ENCODE assay signal across 17 cellular contexts in the genomic region with DNA sequence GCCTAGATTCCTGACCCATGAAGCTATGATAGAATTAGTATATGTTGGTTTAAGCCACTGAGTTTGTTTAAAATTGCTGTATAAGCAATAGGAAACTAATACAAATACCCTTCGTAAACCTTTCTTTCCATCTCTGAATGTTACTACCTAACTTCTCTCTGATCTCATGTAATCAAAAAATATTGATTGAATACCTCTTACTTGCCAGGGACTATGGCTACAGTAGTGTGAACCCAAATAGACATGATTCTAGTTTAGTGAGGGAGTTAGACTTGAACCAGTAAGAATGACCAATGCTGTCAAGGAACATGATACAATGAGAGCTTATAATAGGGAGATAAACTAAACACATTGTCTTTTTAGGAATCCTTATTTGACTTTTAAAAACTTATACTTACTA. TPM values are rescaled to one million over a fixed set of nuclear protein-coding genes. Genes with fewer than 3 reads are reported as not detected.
A peak's percentile ranks its signal among the peaks of the same experiment; 100 is the strongest.
DNase-seq lines count a peak whose midpoint lies in the region; ATAC-seq, FAIRE-seq and TF ChIP-seq lines count a peak whose summit lies in the region.
"Had no signal": no experiment of that assay in that cellular context is flagged by ENCODE, and none has a peak within 500 bp of the region (broad histone marks: within the 10 kb centered on the region; RNA-seq: fewer than 3 reads in every experiment).

No MANE protein-coding gene starts in this region.

- TF ChIP-seq CTCF in MCF 10A (IDR thresholded peaks at IDR 0.05; ENCODE audit: unreplicated experiment) (no peak), mammary epithelial cell (conservative IDR thresholded peaks at IDR 0.05 in 1 of 2, IDR thresholded peaks at IDR 0.05 in 1 of 2; ENCODE audit: extremely low read depth in 1 of 2, insufficient read depth in 1 of 2, low read depth in 1 of 2, low read length in 2 of 2) (no peak), endodermal cell (conservative IDR thresholded peaks at IDR 0.05) (no peak)

- 100% methylated on average over 1 of the region's 1 CpG for WGBS in mammary epithelial cell (ENCODE audit: low coverage, missing lambda C conversion rate)
- 88% methylated on average over 1 of the region's 1 CpG; no CpG with 5 or more reads in 1 of the 2 experiments for WGBS in endodermal cell (ENCODE audit: insufficient coverage in 1 of 2, insufficient read length in 1 of 2), 2 experiments
- WGBS in trophoblast cell (ENCODE audit: extremely low coverage, insufficient coverage, insufficient read length) = no CpG with 5 or more reads among the region's 1 CpG

- H3K27me3 ChIP-seq in mammary epithelial cell (ENCODE audit: insufficient read depth, low read length) (no peaks in the 10 kb centered on the region), endodermal cell (ENCODE audit: control insufficient read depth, insufficient read depth, low read length, poor library complexity, severe bottlenecking) (no peaks in the 10 kb centered on the region), trophoblast cell (ENCODE audit: insufficient read depth, low read length) (no peaks in the 10 kb centered on the region)

- no peak overlapping the region for H4K8ac ChIP-seq in trophoblast cell (ENCODE audit: low read depth, low read length)

- BruUV-seq in MCF 10A (replicated peaks; lab: Mats Ljungman, UMichigan) (no TSS peak), mammary epithelial cell (replicated peaks; lab: Mats Ljungman, UMichigan) (no TSS peak)

- DNase-seq in MCF 10A (ENCODE audit: unreplicated experiment) (no peak), mammary epithelial cell (no peak), GM19239 (ENCODE audit: insufficient read length, low spot score) (no peak), endodermal cell (no peak), trophoblast cell (no peak), left cardiac atrium (no peak), HuH-7 (ENCODE audit: low spot score) (no peak)
- no peak for DNase-seq in stimulated activated naive CD8-positive, alpha-beta T cell treated with anti-CD3 and anti-CD28 coated beads, Interleukin-15, amount 100 ng/mL, for 72 hours
- DNase-seq: Caco-2; CD8-positive, alpha-beta memory T cell; GM23248 had no signal

- H2BK120ac ChIP-seq in trophoblast cell (ENCODE audit: insufficient read depth, low read length, poor library complexity) = no peak overlapping the region

- H3K27me3 Mint-ChIP-seq in MCF 10A (ENCODE audit: insufficient read depth, unreplicated experiment) (no peaks in the 10 kb centered on the region), endodermal cell (ENCODE audit: insufficient read depth) (no peaks in the 10 kb centered on the region)
- H3K27me3 Mint-ChIP-seq in stimulated activated naive CD8-positive, alpha-beta T cell treated with anti-CD3 and anti-CD28 coated beads, Interleukin-15, amount 100 ng/mL, for 72 hours = no peaks in the 10 kb centered on the region
- H3K27me3 Mint-ChIP-seq: CD8-positive, alpha-beta memory T cell; IgD-negative memory B cell had no signal

- no peaks in the 10 kb centered on the region for H3K79me1 ChIP-seq in trophoblast cell (ENCODE audit: low read length)

- POLR2A ChIA-PET in MCF 10A (lab: Yijun Ruan, JAX) = interaction anchor here (0.7 kb wide), 1 partner anchor 33 kb away, joined by 3 read pairs; no protein-coding TSS in a partner anchor

- CTCF ChIA-PET in MCF 10A (lab: Yijun Ruan, JAX) = interaction anchor here (0.5 to 1.0 kb wide), 5 partner anchors 10 to 32 kb away, joined by 3 to 4 read pairs (median 3); no protein-coding TSS in a partner anchor
- CTCF ChIA-PET in mammary epithelial cell (lab: Charles Lee; ENCODE audit: low non-redundant PET) = no interaction called here

- in situ Hi-C loops in mammary epithelial cell (cut with MboI; ENCODE audit: low sequenced_read_pairs in 2 of 2) = no loop called here

- no peaks in the 10 kb centered on the region for H3K9me3 ChIP-seq in mammary epithelial cell (replicated peaks; ENCODE audit: insufficient read depth, low read length)
- H3K9me3 ChIP-seq in endodermal cell (ENCODE audit: control insufficient read depth, low read length) = peaks cover 21% of the 10 kb centered on the region
- H3K9me3 ChIP-seq in trophoblast cell (ENCODE audit: insufficient read depth, low read depth, low read length) = no peaks in the 10 kb centered on the region
- H3K9me3 ChIP-seq: Caco-2 had no signal

- H3K4me1 ChIP-seq in mammary epithelial cell (ENCODE audit: insufficient read depth, low read length) = peaks cover 6% of the 10 kb centered on the region
- no peaks in the 10 kb centered on the region for H3K4me1 ChIP-seq in endodermal cell (ENCODE audit: control insufficient read depth, insufficient read depth, low read length)
- H3K4me1 ChIP-seq in trophoblast cell (ENCODE audit: control insufficient read depth in 1 of 2, insufficient read depth in 2 of 2, low read length in 2 of 2) = no peaks in the 10 kb centered on the region

- no peak overlapping the region for H3K4me3 ChIP-seq in mammary epithelial cell (replicated peaks in 1 of 3; ENCODE audit: insufficient read depth in 1 of 3, low read depth in 2 of 3, low read length in 3 of 3)
- peak overlapping the region; percentile 24 for H3K4me3 ChIP-seq in endodermal cell (ENCODE audit: low read length)
- no peak overlapping the region for H3K4me3 ChIP-seq in trophoblast cell (ENCODE audit: low read depth, low read length)
- H3K4me3 ChIP-seq: GM23248 had no signal

- dilution Hi-C loops in mammary epithelial cell (cut with HindIII; ENCODE audit: low sequenced_read_pairs) = no loop called here

- peaks cover 4% of the 10 kb centered on the region for H4K20me1 ChIP-seq in mammary epithelial cell (ENCODE audit: insufficient read depth, low read length)

- H2BK5ac ChIP-seq in trophoblast cell (ENCODE audit: low read depth, low read length, poor library complexity) = no peak overlapping the region

- H3K9ac ChIP-seq in mammary epithelial cell (ENCODE audit: insufficient read depth, low read length) = no peak overlapping the region
- H3K9ac ChIP-seq in endodermal cell (ENCODE audit: extremely low read depth, low read length, poor library complexity, severe bottlenecking) = no peak overlapping the region
- H3K9ac ChIP-seq in trophoblast cell (ENCODE audit: low read length) = no peak overlapping the region
- H3K9ac ChIP-seq: GM23248 had no signal

- peaks cover 3% of the 10 kb centered on the region for H3K9me3 Mint-ChIP-seq in MCF 10A (ENCODE audit: unreplicated experiment)
- peaks cover 15% of the 10 kb centered on the region for H3K9me3 Mint-ChIP-seq in endodermal cell
- H3K9me3 Mint-ChIP-seq in stimulated activated naive CD8-positive, alpha-beta T cell treated with anti-CD3 and anti-CD28 coated beads, Interleukin-15, amount 100 ng/mL, for 72 hours = peaks cover 0 to 6% of the 10 kb centered on the region in 2 donors
- H3K9me3 Mint-ChIP-seq: CD8-positive, alpha-beta memory T cell had no signal

- H3K4me3 Mint-ChIP-seq in MCF 10A (ENCODE audit: unreplicated experiment) (no peak overlapping the region), endodermal cell (no peak overlapping the region)
- H3K4me3 Mint-ChIP-seq in stimulated activated naive CD8-positive, alpha-beta T cell treated with anti-CD3 and anti-CD28 coated beads, Interleukin-15, amount 100 ng/mL, for 72 hours = no peak overlapping the region
- H3K4me3 Mint-ChIP-seq: CD14-positive monocyte; CD8-positive, alpha-beta memory T cell; IgD-negative memory B cell had no signal

- H3K18ac ChIP-seq in trophoblast cell (ENCODE audit: low read length) = no peak overlapping the region

- no peak overlapping the region for H4K12ac ChIP-seq in trophoblast cell (ENCODE audit: low read depth, low read length)

- H3K4ac ChIP-seq in trophoblast cell (ENCODE audit: low read depth, low read length) = peak overlapping the region; percentile 43

- H3K27ac Mint-ChIP-seq in MCF 10A (ENCODE audit: low read depth, unreplicated experiment) (peak overlapping the region; percentile 66), endodermal cell (no peak overlapping the region)
- no peak overlapping the region for H3K27ac Mint-ChIP-seq in stimulated activated naive CD8-positive, alpha-beta T cell treated with anti-CD3 and anti-CD28 coated beads, Interleukin-15, amount 100 ng/mL, for 72 hours
- H3K27ac Mint-ChIP-seq: IgD-negative memory B cell had no signal

- no peak overlapping the region for H2BK12ac ChIP-seq in trophoblast cell (ENCODE audit: low read length)

- no peak overlapping the region for H3K27ac ChIP-seq in mammary epithelial cell (ENCODE audit: insufficient read depth, low read depth, low read length)
- H3K27ac ChIP-seq in endodermal cell (ENCODE audit: low read depth, low read length) = no peak overlapping the region
- no peak overlapping the region for H3K27ac ChIP-seq in trophoblast cell (ENCODE audit: low read depth, low read length)
- H3K27ac ChIP-seq: GM23248 had no signal

- H3K23ac ChIP-seq in trophoblast cell (ENCODE audit: low read length) = no peak overlapping the region

- peaks cover 40% of the 10 kb centered on the region for H3K4me1 Mint-ChIP-seq in MCF 10A (ENCODE audit: insufficient read depth, unreplicated experiment)
- H3K4me1 Mint-ChIP-seq in endodermal cell = peaks cover 16% of the 10 kb centered on the region
- H3K4me1 Mint-ChIP-seq in stimulated activated naive CD8-positive, alpha-beta T cell treated with anti-CD3 and anti-CD28 coated beads, Interleukin-15, amount 100 ng/mL, for 72 hours = peaks cover 77% of the 10 kb centered on the region

- intact Hi-C loops in MCF 10A (cut with micrococcal nuclease) (loop anchor here (10.0 kb wide), 1 partner anchor 593 kb away; no protein-coding TSS in a partner anchor), mammary epithelial cell (cut with micrococcal nuclease) (no loop called here), left cardiac atrium (cut with DNase I) (loop anchor here in 1 of 2 donors (5.0 to 10.0 kb wide), 2 partner anchors 53 to 215 kb away; no protein-coding TSS in a partner anchor)

- no peak for ATAC-seq in left cardiac atrium
- no peak for ATAC-seq in stimulated activated naive CD8-positive, alpha-beta T cell treated with anti-CD3 and anti-CD28 coated beads, Interleukin-15, amount 100 ng/mL, for 72 hours
- ATAC-seq: HCT116 had no signal

- no peak overlapping the region for H4K91ac ChIP-seq in trophoblast cell (ENCODE audit: low read depth, low read length)

- no peak overlapping the region for H3K14ac ChIP-seq in trophoblast cell (ENCODE audit: low read length)

- H3K36me3 Mint-ChIP-seq in MCF 10A (ENCODE audit: insufficient read depth, unreplicated experiment) (peaks cover 4% of the 10 kb centered on the region), endodermal cell (ENCODE audit: low read depth) (peaks cover 16% of the 10 kb centered on the region)

- no peak overlapping the region for H3K4me2 ChIP-seq in mammary epithelial cell (ENCODE audit: insufficient read depth, low read depth, low read length)
- H3K4me2 ChIP-seq in trophoblast cell (ENCODE audit: low read length) = no peak overlapping the region

- H2AFZ ChIP-seq in mammary epithelial cell (ENCODE audit: low read depth, low read length) (no peak overlapping the region), trophoblast cell (ENCODE audit: insufficient read depth, low read length, poor library complexity) (no peak overlapping the region)
- H2AFZ ChIP-seq: GM23248 had no signal

- FAIRE-seq in GM19239 (lab: Jason Lieb, UNC) = peak; percentile 21
- FAIRE-seq: A204.1, GM18507, H54 had no signal

- H3K36me3 ChIP-seq in mammary epithelial cell (ENCODE audit: insufficient read depth, low read length) (no peaks in the 10 kb centered on the region), endodermal cell (ENCODE audit: control insufficient read depth, insufficient read depth, low read length) (peaks cover 26% of the 10 kb centered on the region), trophoblast cell (ENCODE audit: control insufficient read depth in 1 of 2, insufficient read depth in 2 of 2, low read length in 2 of 2) (no peaks in the 10 kb centered on the region)

- H2AK5ac ChIP-seq in trophoblast cell (ENCODE audit: low read length) = no peak overlapping the region

- H3K79me2 ChIP-seq in mammary epithelial cell (ENCODE audit: insufficient read depth, low read length) (peaks cover 94% of the 10 kb centered on the region), trophoblast cell (ENCODE audit: control insufficient read depth, insufficient read depth, low read length, poor library complexity) (peaks cover 2% of the 10 kb centered on the region)

RNA-seq across cellular contexts. Expression of gene STT3B, which starts 19.4 kb away (rescaled TPM):
- total RNA-seq in MCF 10A (2022) (118 and 133 TPM in 2 replicates), mammary epithelial cell (100 to 1,000 TPM in 1 of 2 donors, 10 to 100 TPM in 1; 93.2 to 149 TPM), endodermal cell (100 to 1,000 TPM; 126 to 199 TPM), left cardiac atrium (10 to 100 TPM; 76.7 to 88.1 TPM)
- polyA plus RNA-seq in mammary epithelial cell = 50.8 TPM
- polyA minus RNA-seq in mammary epithelial cell = 91.9 TPM
- polyA plus RNA-seq in endodermal cell (2013, experiment 1 of 2) = 150 TPM
- polyA plus RNA-seq in endodermal cell (2013, experiment 2 of 2) = 160 TPM
- 277 and 288 TPM in 2 replicates for polyA plus RNA-seq in trophoblast cell (2013)
